Comparison of ENCODE assay signal across 19 cellular contexts in the genomic region with DNA sequence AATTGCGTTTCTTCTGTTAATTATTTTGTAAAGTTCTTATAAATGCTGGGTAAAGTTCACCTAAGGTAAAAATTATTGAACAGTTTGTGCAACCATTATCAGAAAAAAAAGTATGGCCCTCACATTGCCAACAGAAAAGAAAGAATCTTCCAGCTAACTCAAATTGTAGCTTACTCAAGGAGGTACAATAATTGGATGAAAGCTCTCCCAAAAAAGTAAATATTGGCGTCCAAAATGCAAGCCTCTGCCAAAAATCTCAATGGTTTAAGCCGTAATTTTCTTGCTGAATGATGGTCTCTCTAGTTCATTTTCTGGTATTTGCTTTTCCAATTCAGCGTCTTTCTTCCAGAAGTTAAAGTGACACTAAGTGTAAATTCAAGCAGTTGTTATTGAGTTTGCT.
DNase-seq lines count a peak whose midpoint lies in the region; ATAC-seq and TF ChIP-seq lines count a peak whose summit lies in the region.
"Had no signal": no experiment of that assay in that cellular context is flagged by ENCODE, and none has a peak within 500 bp of the region (broad histone marks: within the 10 kb centered on the region; RNA-seq: fewer than 3 reads in every experiment).

No MANE protein-coding gene starts in this region.

- H3K36me3 ChIP-seq in SK-N-MC (ENCODE audit: insufficient read depth, low read length): no peaks in the 10 kb centered on the region
- H3K36me3 ChIP-seq: SJSA1 had no signal

- DNase-seq in G401 (ENCODE audit: low spot score) (peak; percentile 9), NCI-H2081 treated with DMSO at 0.1 percent for 48 hours (lab: John Stamatoyannopoulos, UW) (peak; percentile 21), SK-N-MC (ENCODE audit: low read depth, low spot score) (no peak), right cardiac atrium (no peak), SHP77 (lab: John Stamatoyannopoulos, UW) (no peak), T-helper 2 cell (no peak), NCI-H1930 (lab: John Stamatoyannopoulos, UW) (no peak)
- DNase-seq: GF-D8; Kasumi-1; NCI-H146; NCI-H2029 treated with DMSO at 0.1 percent for 48 hours; NCI-H2171 treated with DMSO at 0.1 percent for 48 hours; NK-92 treated with Interleukin-12 subunit alpha and Interleukin-12 subunit beta, amount 100 ng/mL, for 24 hours had no signal

- no peaks in the 10 kb centered on the region for H3K27me3 Mint-ChIP-seq in nephron (ENCODE audit: low read depth)
- H3K27me3 Mint-ChIP-seq: B cell, IgD-negative memory B cell had no signal

- in situ Hi-C loops in G401 (cut with HindIII; ENCODE audit: low sequenced_read_pairs): no loop called here

- WGBS in right cardiac atrium: 51% methylated on average over 4 of the region's 4 CpGs

- intact Hi-C loops in right cardiac atrium (cut with DNase I): no loop called here

- peaks cover 2% of the 10 kb centered on the region; the same call in 1 of the 2 replicates for H3K9me3 ChIP-seq in SK-N-MC (ENCODE audit: low read depth, low read length)
- H3K9me3 ChIP-seq in right cardiac atrium (ENCODE audit: control insufficient read depth, low read length): no peaks in the 10 kb centered on the region
- H3K9me3 ChIP-seq: SJSA1 had no signal

- H3K4me1 Mint-ChIP-seq in nephron: peaks cover 7% of the 10 kb centered on the region
- H3K4me1 Mint-ChIP-seq: B cell, CD14-positive monocyte had no signal

- H3K27ac ChIP-seq in SK-N-MC (peak overlapping the region; percentile 87), right cardiac atrium (ENCODE audit: low read length) (no peak overlapping the region)
- H3K27ac ChIP-seq: SJSA1 had no signal

- no peaks in the 10 kb centered on the region for H3K36me3 Mint-ChIP-seq in nephron (ENCODE audit: low read depth)
- H3K36me3 Mint-ChIP-seq: CD14-positive monocyte, IgD-negative memory B cell had no signal

- ATAC-seq in right cardiac atrium: no peak
- ATAC-seq: Panc1 had no signal

- peak overlapping the region in 2 of 3 experiments; percentile 50 to 59 for H3K27ac Mint-ChIP-seq in nephron
- H3K27ac Mint-ChIP-seq: B cell, CD14-positive monocyte, IgD-negative memory B cell had no signal

- TF ChIP-seq CTCF in nephron (IDR thresholded peaks at IDR 0.05; ENCODE audit: unreplicated experiment in 3 of 3): no peak

- H3K27me3 ChIP-seq in right cardiac atrium (ENCODE audit: control insufficient read depth, insufficient read depth): no peaks in the 10 kb centered on the region
- H3K27me3 ChIP-seq: SJSA1 had no signal

- H3K9ac ChIP-seq in SK-N-MC (ENCODE audit: insufficient read length): no peak overlapping the region

- peak overlapping the region; percentile 22; the same call in 1 of the 2 replicates for H3K4me3 ChIP-seq in SK-N-MC
- H3K4me3 ChIP-seq in right cardiac atrium (ENCODE audit: low read length): no peak overlapping the region
- H3K4me3 ChIP-seq: SJSA1 had no signal

- H3K4me1 ChIP-seq in right cardiac atrium (ENCODE audit: control insufficient read depth, insufficient read depth, low read length): no peaks in the 10 kb centered on the region
- H3K4me1 ChIP-seq: SJSA1 had no signal

- no peak overlapping the region for H3K4me3 Mint-ChIP-seq in nephron
- H3K4me3 Mint-ChIP-seq: B cell, CD14-positive monocyte, IgD-negative memory B cell had no signal

- H3K9me3 Mint-ChIP-seq in nephron: peaks cover 19% of the 10 kb centered on the region

Comparison
In these comparisons a context has a peak if more than half of its experiments do, and no peak if none do; other contexts are left out.
1. DNase-seq: peak in G401 (single experiment) and NCI-H2081 treated with DMSO at 0.1 percent for 48 hours (single experiment); none in SK-N-MC (single experiment), right cardiac atrium (0 of 3), SHP77 (0 of 2), T-helper 2 cell (0 of 5) and NCI-H1930 (0 of 2).